Comparison of ENCODE assay signal across 28 cellular contexts in the genomic region with DNA sequence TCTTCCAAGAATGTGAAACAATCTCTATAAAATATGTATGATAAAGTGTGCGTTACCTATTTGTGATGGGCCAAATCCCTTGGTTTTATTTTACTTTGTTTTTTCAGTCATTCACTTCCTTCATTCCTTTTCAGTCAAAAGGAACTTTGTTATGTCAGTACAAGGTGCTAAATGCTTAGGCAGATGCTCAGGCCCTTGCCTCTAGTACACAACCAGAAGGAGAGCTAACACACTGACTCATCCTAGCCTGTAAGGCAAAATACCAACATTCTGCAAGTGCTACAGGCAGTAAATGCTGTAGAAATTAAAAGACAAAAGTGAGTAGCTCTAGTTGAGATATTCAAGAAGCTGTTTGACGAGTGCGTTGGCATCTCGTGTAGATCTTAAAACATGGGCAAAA. TPM values are rescaled to one million over a fixed set of nuclear protein-coding genes. Genes with fewer than 3 reads are reported as not detected.
DNase-seq lines count a peak whose midpoint lies in the region; FAIRE-seq and TF ChIP-seq lines count a peak whose summit lies in the region.
"Had no signal": no experiment of that assay in that cellular context is flagged by ENCODE, and none has a peak within 500 bp of the region (broad histone marks: within the 10 kb centered on the region; RNA-seq: fewer than 3 reads in every experiment).

No MANE protein-coding gene starts in this region.

- no peak overlapping the region for H3K9ac ChIP-seq in NT2/D1 (ENCODE audit: insufficient read length, low read depth)
- H3K9ac ChIP-seq: BLaER1 had no signal

- H3K4me3 Mint-ChIP-seq in mesothelial cell of epicardium = no peak overlapping the region
- H3K4me3 Mint-ChIP-seq: activated naive CD8-positive, alpha-beta T cell treated with anti-CD3 and anti-CD28 coated beads, Interleukin-2, amount 50 U/mL, for 24 hours; activated T-cell treated with anti-CD3 and anti-CD28 coated beads, Interleukin-2, amount 50 U/mL, for 24 hours; neural crest cell; T-helper 1 cell treated with Interleukin-12 subunit alpha and Interleukin-12 subunit beta and Interleukin-4 antibody, amounts not matched to agents 30 μg/mL and 1 μg/mL, for 36 hours had no signal

- no peaks in the 10 kb centered on the region for H3K36me3 Mint-ChIP-seq in mesothelial cell of epicardium

- H3K27ac Mint-ChIP-seq in mesothelial cell of epicardium = peak overlapping the region; percentile 1
- H3K27ac Mint-ChIP-seq: activated naive CD8-positive, alpha-beta T cell treated with anti-CD3 and anti-CD28 coated beads, Interleukin-2, amount 50 U/mL, for 24 hours; activated T-cell treated with anti-CD3 and anti-CD28 coated beads, Interleukin-2, amount 50 U/mL, for 24 hours; T-helper 1 cell treated with Interleukin-12 subunit alpha and Interleukin-12 subunit beta and Interleukin-4 antibody, amounts not matched to agents 30 μg/mL and 1 μg/mL, for 36 hours had no signal

- no peaks in the 10 kb centered on the region for H3K9me3 ChIP-seq in NT2/D1 (ENCODE audit: insufficient read depth, low read length)
- H3K9me3 ChIP-seq: tibial nerve had no signal

- H3K4me3 ChIP-seq in NT2/D1 (ENCODE audit: insufficient read length, low read depth) (no peak overlapping the region), fibroblast of the aortic adventitia (ENCODE audit: low read depth, low read length) (no peak overlapping the region)
- H3K4me3 ChIP-seq: BLaER1, GM12878, heart left ventricle, tibial nerve had no signal

- H3K4me1 Mint-ChIP-seq in mesothelial cell of epicardium = no peaks in the 10 kb centered on the region
- H3K4me1 Mint-ChIP-seq: activated naive CD8-positive, alpha-beta T cell treated with anti-CD3 and anti-CD28 coated beads, Interleukin-2, amount 50 U/mL, for 24 hours; neural crest cell had no signal

- FAIRE-seq in RCC 7860 (lab: Jason Lieb, UNC) = no peak
- FAIRE-seq: A204.1, GM12878, H54 had no signal

- no peaks in the 10 kb centered on the region for H3K27me3 ChIP-seq in NT2/D1 (ENCODE audit: insufficient read depth, insufficient read length)
- H3K27me3 ChIP-seq: BLaER1, heart left ventricle, tibial nerve had no signal

- no peaks in the 10 kb centered on the region for H3K36me3 ChIP-seq in NT2/D1 (ENCODE audit: insufficient read depth, insufficient read length, low read length)
- H3K36me3 ChIP-seq: BLaER1, heart left ventricle, tibial nerve had no signal

- DNase-seq in AG08395 (ENCODE audit: low spot score) = peak; percentile 8
- peak; percentile 6 for DNase-seq in NT2/D1 (ENCODE audit: low read depth, low spot score)
- DNase-seq in fibroblast of the aortic adventitia (ENCODE audit: low read depth) = peak; percentile 2
- no peak for DNase-seq in mesothelial cell of epicardium (ENCODE audit: low spot score in 2 of 2, unreplicated experiment in 2 of 2)
- no peak for DNase-seq in GM13976 (ENCODE audit: low spot score)
- DNase-seq in cortex of kidney (lab: John Stamatoyannopoulos, UW) = no peak
- DNase-seq in NCI-H226 = no peak
- no peak for DNase-seq in RCC 7860 (ENCODE audit: low spot score)
- DNase-seq: activated CD4-positive, alpha-beta T cell treated with anti-CD3 and anti-CD28 coated beads for 48 hours; activated gamma-delta T cell treated with Interleukin-2 at 50 U/mL for 16 hours; activated naive CD8-positive, alpha-beta T cell treated with anti-CD3 and anti-CD28 coated beads, Interleukin-2, amount 50 U/mL, for 24 hours; activated T-cell treated with anti-CD3 and anti-CD28 coated beads, Interleukin-2, amount 50 U/mL, for 24 hours; COR-L47; DMS79 treated with DMSO at 0.1 percent for 48 hours; heart left ventricle; Kasumi-1; NCI-H1048; NCI-H1694 treated with DMSO at 0.1 percent for 48 hours; NCI-H2171; NCI-H526; stimulated activated CD4-positive, alpha-beta T cell treated with anti-CD3 and anti-CD28 coated beads, Interleukin-15, amount 100 ng/mL, for 24 hours had no signal

- H3K9me3 Mint-ChIP-seq in mesothelial cell of epicardium = peaks cover 6% of the 10 kb centered on the region
- H3K9me3 Mint-ChIP-seq: activated naive CD8-positive, alpha-beta T cell treated with anti-CD3 and anti-CD28 coated beads, Interleukin-2, amount 50 U/mL, for 24 hours; activated T-cell treated with anti-CD3 and anti-CD28 coated beads, Interleukin-2, amount 50 U/mL, for 24 hours; neural crest cell; T-helper 1 cell treated with Interleukin-12 subunit alpha and Interleukin-12 subunit beta and Interleukin-4 antibody, amounts not matched to agents 30 μg/mL and 1 μg/mL, for 36 hours had no signal

- no peaks in the 10 kb centered on the region for H3K4me1 ChIP-seq in NT2/D1 (ENCODE audit: insufficient read depth, insufficient read length)
- H3K4me1 ChIP-seq: BLaER1, heart left ventricle, tibial nerve had no signal

- TF ChIP-seq CTCF in fibroblast of the aortic adventitia (IDR thresholded peaks at IDR 0.05; ENCODE audit: insufficient read depth, low read length) = no peak
- TF ChIP-seq CTCF in mesothelial cell of epicardium (IDR thresholded peaks at IDR 0.05; ENCODE audit: unreplicated experiment) = no peak
- no peak for TF ChIP-seq CTCF in GM13976 (IDR thresholded peaks at IDR 0.05; ENCODE audit: borderline replicate concordance, control extremely low read depth, extremely low read depth, insufficient read depth, missing control alignments)

- H3K27me3 Mint-ChIP-seq in mesothelial cell of epicardium (ENCODE audit: low read depth) = no peaks in the 10 kb centered on the region

- in situ Hi-C loops in GM13976 (cut with MboI; ENCODE audit: low sequenced_read_pairs, unreplicated experiment) = no loop called here

RNA-seq across cellular contexts. Expression of a gene that starts 49.4 kb away (rescaled TPM):
- total RNA-seq in fibroblast of the aortic adventitia (ENCODE audit: low replicate concordance) (under 0.01 and 0.16 TPM in 2 replicates), mesothelial cell of epicardium (0.07 to 0.18 TPM (median 0.18 TPM) in 3 replicates)
- total RNA-seq: neural crest cell had no signal

Comparison
In these comparisons a context has a peak if more than half of its experiments do, and no peak if none do; other contexts are left out.
1. DNase-seq: peak in AG08395 (single experiment), NT2/D1 (single experiment) and fibroblast of the aortic adventitia (single experiment); none in mesothelial cell of epicardium (0 of 2), GM13976 (single experiment), cortex of kidney (single experiment), NCI-H226 (single experiment) and RCC 7860 (single experiment).